Comparison of ENCODE assay signal across 7 cellular contexts in the genomic region with DNA sequence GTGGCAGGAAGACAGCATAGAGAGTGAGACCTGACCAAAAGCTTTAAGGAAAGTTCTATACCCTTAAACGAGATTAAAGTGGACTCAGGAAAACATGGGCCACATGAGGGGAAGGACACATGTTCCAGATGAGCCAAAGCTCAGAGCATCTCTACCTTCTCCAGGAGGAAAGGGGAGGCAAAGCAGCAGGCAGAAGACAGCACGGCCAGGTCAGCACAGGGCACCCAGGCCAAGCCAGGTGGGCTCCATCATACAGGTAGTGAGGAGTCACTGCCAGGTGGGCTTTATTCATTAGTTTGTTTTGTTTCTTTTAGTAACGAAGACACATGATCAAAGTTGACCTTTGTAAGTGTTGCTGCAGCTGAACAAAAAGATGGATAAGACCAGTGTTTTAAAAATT.
DNase-seq lines count a peak whose midpoint lies in the region; ATAC-seq, FAIRE-seq and TF ChIP-seq lines count a peak whose summit lies in the region.
"Not testable (repeated sequence)": the region's sequence is repeated elsewhere in the genome, so short reads cannot be mapped to it uniquely, and the experiment has no call there.

No MANE protein-coding gene starts in this region.

- not testable (repeated sequence) for H3K27ac ChIP-seq in astrocyte (ENCODE audit: low read depth, low read length); left lung; aorta (ENCODE audit: low read depth in 1 of 2, low read length in 2 of 2)

- TF ChIP-seq CTCF in astrocyte (IDR thresholded peaks at IDR 0.05; ENCODE audit: insufficient read depth, low read depth, low read length); left lung (IDR thresholded peaks at IDR 0.05): not testable (repeated sequence)

- H3K9me3 Mint-ChIP-seq in activated CD4-positive, alpha-beta T cell treated with anti-CD3 and anti-CD28 coated beads, Interleukin-2, amount 10 ng/mL, durations not matched to agents 24 days and 14 days; astrocyte (ENCODE audit: unreplicated experiment): not testable (repeated sequence)

- intact Hi-C loops in activated CD4-positive, alpha-beta T cell treated with anti-CD3 and anti-CD28 coated beads, Interleukin-2, amount 10 ng/mL, durations not matched to agents 24 days and 14 days (cut with micrococcal nuclease); left ventricle myocardium superior (cut with micrococcal nuclease); left lung (cut with DNase I); posterior vena cava (cut with DNase I); aorta (cut with DNase I): not testable (repeated sequence)

- not testable (repeated sequence) for H3K4me3 Mint-ChIP-seq in activated CD4-positive, alpha-beta T cell treated with anti-CD3 and anti-CD28 coated beads, Interleukin-2, amount 10 ng/mL, durations not matched to agents 24 days and 14 days; astrocyte (ENCODE audit: unreplicated experiment)

- H3K36me3 Mint-ChIP-seq in activated CD4-positive, alpha-beta T cell treated with anti-CD3 and anti-CD28 coated beads, Interleukin-2, amount 10 ng/mL, durations not matched to agents 24 days and 14 days (ENCODE audit: low read depth); astrocyte (ENCODE audit: low read depth, unreplicated experiment): not testable (repeated sequence)

- not testable (repeated sequence) for ATAC-seq in left ventricle myocardium superior; left lung; aorta (ENCODE audit: low FRiP score)

- not testable (repeated sequence) for H3K4me3 ChIP-seq in astrocyte (ENCODE audit: insufficient read depth, low read depth, low read length); left lung; aorta (ENCODE audit: low read length in 2 of 2)

- WGBS in aorta, 2 donors: 35 to 54% methylated on average over 3 of the region's 3 CpGs

- H4K20me1 ChIP-seq in astrocyte (ENCODE audit: insufficient read depth, low read length): not testable (repeated sequence)

- not testable (repeated sequence) for H3K9ac ChIP-seq in astrocyte (ENCODE audit: low read length)

- not testable (repeated sequence) for H3K4me1 ChIP-seq in astrocyte (ENCODE audit: insufficient read depth, low read length); left lung; aorta (ENCODE audit: control insufficient read depth in 1 of 2, insufficient read depth in 2 of 2, low read length in 2 of 2)

- peak; percentile 56 for DNase-seq in activated CD4-positive, alpha-beta T cell treated with anti-CD3 and anti-CD28 coated beads, Interleukin-2, amount 10 ng/mL, durations not matched to agents 24 days and 14 days
- not testable (repeated sequence) for DNase-seq in astrocyte (ENCODE audit: low read depth)
- DNase-seq in left ventricle myocardium superior (peak; percentile 32), left lung (peak; percentile 35 to 87), mesenteric fat pad (ENCODE audit: low spot score) (peak; percentile 89), posterior vena cava (ENCODE audit: low spot score) (peak; percentile 87), aorta (peak; percentile 56 to 77)

- H3K79me2 ChIP-seq in astrocyte (ENCODE audit: insufficient read depth, low read length): not testable (repeated sequence)

- peak overlapping the region; percentile 15 for H3K4me2 ChIP-seq in astrocyte (ENCODE audit: low read length)

- H3K36me3 ChIP-seq in astrocyte (ENCODE audit: insufficient read depth, low read length); left lung; aorta (ENCODE audit: control insufficient read depth in 1 of 2, insufficient read depth in 2 of 2, low read length in 1 of 2): not testable (repeated sequence)

- H3K27ac Mint-ChIP-seq in activated CD4-positive, alpha-beta T cell treated with anti-CD3 and anti-CD28 coated beads, Interleukin-2, amount 10 ng/mL, durations not matched to agents 24 days and 14 days; astrocyte (ENCODE audit: unreplicated experiment): not testable (repeated sequence)

- peaks cover 40% of the 10 kb centered on the region for H3K27me3 Mint-ChIP-seq in activated CD4-positive, alpha-beta T cell treated with anti-CD3 and anti-CD28 coated beads, Interleukin-2, amount 10 ng/mL, durations not matched to agents 24 days and 14 days
- peaks cover 28% of the 10 kb centered on the region for H3K27me3 Mint-ChIP-seq in astrocyte (ENCODE audit: low read depth, unreplicated experiment)

- H3K4me1 Mint-ChIP-seq in activated CD4-positive, alpha-beta T cell treated with anti-CD3 and anti-CD28 coated beads, Interleukin-2, amount 10 ng/mL, durations not matched to agents 24 days and 14 days; astrocyte (ENCODE audit: low read depth, unreplicated experiment): not testable (repeated sequence)

- H2AFZ ChIP-seq in astrocyte (ENCODE audit: low read depth, low read length): not testable (repeated sequence)

- H3K9me3 ChIP-seq in astrocyte (ENCODE audit: insufficient read depth, low read depth, low read length); left lung; aorta (ENCODE audit: control insufficient read depth, low read length): not testable (repeated sequence)

- not testable (repeated sequence) for FAIRE-seq in astrocyte (lab: Jason Lieb, UNC)

- H3K27me3 ChIP-seq in astrocyte (ENCODE audit: insufficient read depth, low read length); aorta (ENCODE audit: control insufficient read depth in 1 of 2, insufficient read depth in 2 of 2, low read length in 1 of 2): not testable (repeated sequence)
- H3K27me3 ChIP-seq in left lung: peaks cover 14 to 50% of the 10 kb centered on the region in 2 donors
